In genomic region chr1:3069491-3070303, GRCh38 we compare ENCODE assay signal across 9 cellular contexts. TPM values are rescaled to one million over a fixed set of nuclear protein-coding genes. Genes with fewer than 3 reads are reported as not detected.
DNase-seq lines count a peak whose midpoint lies in the region; ATAC-seq and TF ChIP-seq lines count a peak whose summit lies in the region.
"Had no signal": no experiment of that assay in that cellular context is flagged by ENCODE, and none has a peak within 500 bp of the region (broad histone marks: within the 10 kb centered on the region; RNA-seq: fewer than 3 reads in every experiment).

No MANE protein-coding gene starts in this region.

- 0 to 1% methylated on average over 46 to 90 of the region's 91 CpGs for WGBS in esophagus, 2 donors

- TF ChIP-seq POLR2A in uterus (IDR thresholded peaks at IDR 0.05), result no peak

- H3K27ac ChIP-seq in esophagus (ENCODE audit: low read depth in 2 of 2, low read length in 1 of 2) (peak overlapping the region in 1 of 2 donors; percentile 25), mucosa of rectum (ENCODE audit: low read depth in 2 of 2, low read length in 2 of 2) (no peak overlapping the region), uterus (peak overlapping the region; percentile 41 to 71)

- peak overlapping the region in 1 of 2 donors; percentile 54 for H3K9ac ChIP-seq in mucosa of rectum (ENCODE audit: low read depth in 1 of 2, low read length in 2 of 2)

- DNase-seq in NCI-H1694 treated with DMSO at 0.1 percent for 48 hours (lab: John Stamatoyannopoulos, UW) (peak; percentile 33), NCI-H1694 (lab: John Stamatoyannopoulos, UW) (no peak), RPMI7951 (ENCODE audit: low read depth) (peak; percentile 24), uterus (peak in 1 of 2 donors; percentile 50)

- no peak for ATAC-seq in GM19452 (IDR thresholded peaks at IDR 0.05; ENCODE audit: unreplicated experiment)
- ATAC-seq in HG03460 (IDR thresholded peaks at IDR 0.05; ENCODE audit: unreplicated experiment), result no peak

- H3K27me3 ChIP-seq in esophagus (ENCODE audit: control insufficient read depth in 1 of 2, insufficient read depth in 2 of 2, low read length in 2 of 2) (peaks cover 10 to 39% of the 10 kb centered on the region in 2 donors), mucosa of rectum (ENCODE audit: control insufficient read depth in 2 of 2, insufficient read depth in 2 of 2, low read length in 2 of 2) (peaks cover 25 to 33% of the 10 kb centered on the region in 2 donors), uterus (peaks cover 19 to 54% of the 10 kb centered on the region in 2 donors)

- TF ChIP-seq CTCF in uterus (IDR thresholded peaks at IDR 0.05), result peak; percentile 22 to 27 (median 24)

- no peaks in the 10 kb centered on the region for H3K9me3 ChIP-seq in esophagus (ENCODE audit: control insufficient read depth in 2 of 2, insufficient read depth in 1 of 2, low read depth in 1 of 2, low read length in 1 of 2)
- no peaks in the 10 kb centered on the region for H3K9me3 ChIP-seq in mucosa of rectum (ENCODE audit: control insufficient read depth in 2 of 2, low read length in 2 of 2)
- H3K9me3 ChIP-seq in uterus, result no peaks in the 10 kb centered on the region

- peaks cover 0 to 4% of the 10 kb centered on the region in 2 donors for H3K4me1 ChIP-seq in esophagus (ENCODE audit: control insufficient read depth in 2 of 2, insufficient read depth in 2 of 2, low read length in 1 of 2)
- H3K4me1 ChIP-seq in mucosa of rectum (ENCODE audit: control insufficient read depth in 2 of 2, insufficient read depth in 2 of 2, low read length in 2 of 2), result no peaks in the 10 kb centered on the region
- H3K4me1 ChIP-seq in uterus, result peaks cover 0 to 23% of the 10 kb centered on the region in 2 donors

- H3K36me3 ChIP-seq in esophagus (ENCODE audit: control insufficient read depth in 2 of 2, insufficient read depth in 2 of 2, low read length in 1 of 2) (no peaks in the 10 kb centered on the region), mucosa of rectum (ENCODE audit: control insufficient read depth in 2 of 2, insufficient read depth in 2 of 2, low read length in 2 of 2) (no peaks in the 10 kb centered on the region), uterus (no peaks in the 10 kb centered on the region)

- intact Hi-C loops in uterus (cut with DNase I; ENCODE audit: low total_unique reads), result no loop called here

- H3K4me3 ChIP-seq in esophagus (ENCODE audit: low read depth in 1 of 2, low read length in 2 of 2) (peak overlapping the region; percentile 54 to 58), mucosa of rectum (ENCODE audit: low read length in 2 of 2) (peak overlapping the region; percentile 52 to 60), uterus (peak overlapping the region; percentile 41 to 97)

RNA-seq across cellular contexts. Expression of gene PRDM16, which starts 0.7 kb away (rescaled TPM):
- not detected in 2 replicates for total RNA-seq in RPMI7951 (2014; rRNA removed; shearing (Covaris generic))
- under 1 TPM; 0.15 to 0.28 TPM for polyA plus RNA-seq in esophagus
- total RNA-seq in uterus, result 1 to 10 TPM in 1 of 4 donors, under 1 TPM in 2, not detected in 1; 0.26 to 7.7 (median 0.35) TPM
- total RNA-seq: activated CD8-positive, alpha-beta memory T cell treated with anti-CD3 and anti-CD28 coated beads for 36 hours had no signal

RNA-seq across cellular contexts. Expression of gene ACTRT2, which starts 48.4 kb away (rescaled TPM):
- not detected in 2 replicates for total RNA-seq in RPMI7951 (2014; rRNA removed; shearing (Covaris generic))
- polyA plus RNA-seq in esophagus, result not detected
- not detected for total RNA-seq in uterus
- total RNA-seq: activated CD8-positive, alpha-beta memory T cell treated with anti-CD3 and anti-CD28 coated beads for 36 hours had no signal

Comparison
In these comparisons a context has a peak if more than half of its experiments do, and no peak if none do; other contexts are left out.
1. H3K27ac ChIP-seq: peak in uterus (2 of 2); none in mucosa of rectum (0 of 2).
2. Peak in every context shown above with its lines, with median percentiles within 50 percentile points of each other: H3K4me3 ChIP-seq.